Comparison of ENCODE assay signal across 2 cellular contexts in genomic region chr10:111344804-111345203, GRCh38.
TF ChIP-seq lines count a peak whose summit lies in the region.

No MANE protein-coding gene starts in this region.

TF ChIP-seq in SK-N-SH, 30 proteins besides CTCF, POLR2A, EP300 and RAD21 (continued from another document):
- TF ChIP-seq CHD2 (IDR thresholded peaks at IDR 0.05; ENCODE audit: low read length, partially characterized antibody) (no peak), SIN3A (IDR thresholded peaks at IDR 0.05; ENCODE audit: borderline replicate concordance, low read depth, low read length) (no peak)

TF ChIP-seq in SK-N-SH treated with all-trans-retinoic acid at 6 μM for 48 hours, 23 proteins besides CTCF, POLR2A, EP300 and RAD21 (continued from another document):
- TF ChIP-seq, protein P1, sequence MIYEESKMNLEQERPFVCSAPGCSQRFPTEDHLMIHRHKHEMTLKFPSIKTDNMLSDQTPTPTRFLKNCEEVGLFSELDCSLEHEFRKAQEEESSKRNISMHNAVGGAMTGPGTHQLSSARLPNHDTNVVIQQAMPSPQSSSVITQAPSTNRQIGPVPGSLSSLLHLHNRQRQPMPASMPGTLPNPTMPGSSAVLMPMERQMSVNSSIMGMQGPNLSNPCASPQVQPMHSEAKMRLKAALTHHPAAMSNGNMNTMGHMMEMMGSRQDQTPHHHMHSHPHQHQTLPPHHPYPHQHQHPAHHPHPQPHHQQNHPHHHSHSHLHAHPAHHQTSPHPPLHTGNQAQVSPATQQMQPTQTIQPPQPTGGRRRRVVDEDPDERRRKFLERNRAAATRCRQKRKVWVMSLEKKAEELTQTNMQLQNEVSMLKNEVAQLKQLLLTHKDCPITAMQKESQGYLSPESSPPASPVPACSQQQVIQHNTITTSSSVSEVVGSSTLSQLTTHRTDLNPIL (CRISPR knock-in tag; IDR thresholded peaks at IDR 0.05; ENCODE audit: low read depth) = no peak
- TF ChIP-seq PATZ1 (CRISPR knock-in tag; IDR thresholded peaks at IDR 0.05; ENCODE audit: borderline replicate concordance) (no peak), ZFP3 (CRISPR knock-in tag; IDR thresholded peaks at IDR 0.05) (no peak), ISL1 (CRISPR knock-in tag; IDR thresholded peaks at IDR 0.05) (no peak)
- TF ChIP-seq, protein P2, sequence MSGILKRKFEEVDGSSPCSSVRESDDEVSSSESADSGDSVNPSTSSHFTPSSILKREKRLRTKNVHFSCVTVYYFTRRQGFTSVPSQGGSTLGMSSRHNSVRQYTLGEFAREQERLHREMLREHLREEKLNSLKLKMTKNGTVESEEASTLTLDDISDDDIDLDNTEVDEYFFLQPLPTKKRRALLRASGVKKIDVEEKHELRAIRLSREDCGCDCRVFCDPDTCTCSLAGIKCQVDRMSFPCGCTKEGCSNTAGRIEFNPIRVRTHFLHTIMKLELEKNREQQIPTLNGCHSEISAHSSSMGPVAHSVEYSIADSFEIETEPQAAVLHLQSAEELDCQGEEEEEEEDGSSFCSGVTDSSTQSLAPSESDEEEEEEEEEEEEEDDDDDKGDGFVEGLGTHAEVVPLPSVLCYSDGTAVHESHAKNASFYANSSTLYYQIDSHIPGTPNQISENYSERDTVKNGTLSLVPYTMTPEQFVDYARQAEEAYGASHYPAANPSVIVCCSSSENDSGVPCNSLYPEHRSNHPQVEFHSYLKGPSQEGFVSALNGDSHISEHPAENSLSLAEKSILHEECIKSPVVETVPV (CRISPR knock-in tag; IDR thresholded peaks at IDR 0.05) = no peak
